In genomic region chr17:65711671-65712276, GRCh38 we compare ENCODE assay signal across 21 cellular contexts.
A peak's percentile ranks its signal among the peaks of the same experiment; 100 is the strongest.
DNase-seq lines count a peak whose midpoint lies in the region; ATAC-seq and TF ChIP-seq lines count a peak whose summit lies in the region.
"Had no signal": no experiment of that assay in that cellular context is flagged by ENCODE, and none has a peak within 500 bp of the region (broad histone marks: within the 10 kb centered on the region; RNA-seq: fewer than 3 reads in every experiment).

No MANE protein-coding gene starts in this region.

- H3K4me3 ChIP-seq in GM12865 (ENCODE audit: low read depth, low read length) (peak overlapping the region; percentile 25), Peyer's patch (peak overlapping the region in 2 of 4 donors; percentile 32 to 43), duodenal mucosa (ENCODE audit: low read depth in 1 of 2, low read length in 2 of 2) (peak overlapping the region; percentile 70), parathyroid adenoma (ENCODE audit: low read depth, low read length) (peak overlapping the region; percentile 32)
- H3K4me3 ChIP-seq: body of pancreas, HAP-1 had no signal

- H3K36me3 Mint-ChIP-seq in Calu3 (ENCODE audit: insufficient read depth, unreplicated experiment), result no peaks in the 10 kb centered on the region
- H3K36me3 Mint-ChIP-seq: immature natural killer cell, natural killer cell had no signal

- ATAC-seq in left ventricle myocardium superior (no peak), GM19035 (IDR thresholded peaks at IDR 0.05; ENCODE audit: unreplicated experiment) (no peak)
- ATAC-seq: body of pancreas, natural killer cell had no signal

- no peaks in the 10 kb centered on the region for H3K79me2 ChIP-seq in parathyroid adenoma

- TF ChIP-seq POLR2A in Peyer's patch (IDR thresholded peaks at IDR 0.05), result no peak

- DNase-seq in GM12865 (ENCODE audit: low read depth) (peak; percentile 62), Peyer's patch (peak in 2 of 3 donors; percentile 50 to 56), Calu3 (no peak), left ventricle myocardium superior (no peak), NCI-H2171 (lab: John Stamatoyannopoulos, UW) (no peak)
- DNase-seq: activated gamma-delta T cell, BE2C, body of pancreas, cortex of kidney, erythroblast, immature natural killer cell, Kasumi-1, natural killer cell, NCI-H1105 treated with DMSO at 0.1 percent for 48 hours, spleen, SW 1271, tibial artery had no signal

- H3K4me2 ChIP-seq in parathyroid adenoma (ENCODE audit: low read length), result peak overlapping the region; percentile 46

- TF ChIP-seq CTCF in GM12865 (IDR thresholded peaks at IDR 0.05; ENCODE audit: insufficient read depth, low read depth, low read length, missing control alignments), result no peak
- no peak for TF ChIP-seq CTCF in Peyer's patch (IDR thresholded peaks at IDR 0.05)
- TF ChIP-seq CTCF in parathyroid adenoma (IDR thresholded peaks at IDR 0.05), result no peak
- no peak for TF ChIP-seq CTCF in Calu3 (IDR thresholded peaks at IDR 0.05; ENCODE audit: unreplicated experiment)

- peaks cover 0 to 10% (median 0%) of the 10 kb centered on the region in 4 donors for H3K4me1 ChIP-seq in Peyer's patch
- peaks cover 4 to 11% of the 10 kb centered on the region in 2 donors for H3K4me1 ChIP-seq in duodenal mucosa (ENCODE audit: control insufficient read depth in 1 of 2, insufficient read depth in 2 of 2, low read length in 2 of 2)
- peaks cover 13% of the 10 kb centered on the region for H3K4me1 ChIP-seq in parathyroid adenoma
- H3K4me1 ChIP-seq: BE2C, body of pancreas, HAP-1, spleen had no signal

- H3K4me3 Mint-ChIP-seq in Calu3 (ENCODE audit: low read depth, unreplicated experiment), result no peak overlapping the region
- H3K4me3 Mint-ChIP-seq: immature natural killer cell, natural killer cell had no signal

- H3K9me3 ChIP-seq in Peyer's patch (no peaks in the 10 kb centered on the region), duodenal mucosa (ENCODE audit: control insufficient read depth in 1 of 2, low read length in 2 of 2) (no peaks in the 10 kb centered on the region), parathyroid adenoma (ENCODE audit: control insufficient read depth, low read length) (no peaks in the 10 kb centered on the region)
- H3K9me3 ChIP-seq: BE2C, body of pancreas, HAP-1, spleen, tibial artery had no signal

- H3K4me1 Mint-ChIP-seq in Calu3 (ENCODE audit: low read depth, unreplicated experiment), result no peaks in the 10 kb centered on the region
- H3K4me1 Mint-ChIP-seq: immature natural killer cell, natural killer cell had no signal

- no peaks in the 10 kb centered on the region for H3K36me3 ChIP-seq in Peyer's patch
- no peaks in the 10 kb centered on the region for H3K36me3 ChIP-seq in duodenal mucosa (ENCODE audit: control insufficient read depth in 1 of 2, insufficient read depth in 2 of 2, low read length in 2 of 2)
- no peaks in the 10 kb centered on the region for H3K36me3 ChIP-seq in parathyroid adenoma (ENCODE audit: control insufficient read depth, insufficient read depth, low read length)
- H3K36me3 ChIP-seq: BE2C, HAP-1, spleen, tibial artery had no signal

- H3K27me3 ChIP-seq in Peyer's patch (no peaks in the 10 kb centered on the region), duodenal mucosa (ENCODE audit: control insufficient read depth in 1 of 2, insufficient read depth in 2 of 2, low read length in 2 of 2) (no peaks in the 10 kb centered on the region), parathyroid adenoma (ENCODE audit: control insufficient read depth, insufficient read depth, low read length) (no peaks in the 10 kb centered on the region)
- H3K27me3 ChIP-seq: body of pancreas, spleen, tibial artery had no signal

- no TSS peak for BruUV-seq in Calu3 (replicated peaks; lab: Mats Ljungman, UMichigan)

- no peak overlapping the region for H3K27ac Mint-ChIP-seq in Calu3 (ENCODE audit: unreplicated experiment)
- H3K27ac Mint-ChIP-seq: immature natural killer cell, natural killer cell had no signal

- intact Hi-C loops in Calu3 (cut with micrococcal nuclease; ENCODE audit: unreplicated experiment), result no loop called here
- intact Hi-C loops in left ventricle myocardium superior (cut with micrococcal nuclease), result no loop called here

- CTCF ChIA-PET in Calu3 (lab: Charles Lee), result no interaction called here

- H3K9me3 Mint-ChIP-seq in Calu3 (ENCODE audit: low read depth, unreplicated experiment), result no peaks in the 10 kb centered on the region
- H3K9me3 Mint-ChIP-seq: natural killer cell had no signal

- H3K27me3 Mint-ChIP-seq in Calu3 (ENCODE audit: unreplicated experiment), result peaks cover 27% of the 10 kb centered on the region

- H3K9ac ChIP-seq in duodenal mucosa (ENCODE audit: low read depth in 1 of 2, low read length in 2 of 2) (no peak overlapping the region), parathyroid adenoma (no peak overlapping the region)

- peak overlapping the region; percentile 54 for H2AFZ ChIP-seq in parathyroid adenoma

- H3K27ac ChIP-seq in Peyer's patch, result no peak overlapping the region
- H3K27ac ChIP-seq in duodenal mucosa (ENCODE audit: low read depth, low read length), result no peak overlapping the region
- peak overlapping the region; percentile 25 for H3K27ac ChIP-seq in parathyroid adenoma
- H3K27ac ChIP-seq: body of pancreas, spleen had no signal

Comparison
In these comparisons a context has a peak if more than half of its experiments do, and no peak if none do; other contexts are left out.
1. DNase-seq: peak in GM12865 (single experiment) and Peyer's patch (2 of 3); none in Calu3 (single experiment), left ventricle myocardium superior (single experiment) and NCI-H2171 (single experiment).